Comparison of ENCODE assay signal across 8 cellular contexts in genomic region chr1:148150945-148151879, GRCh38. TPM values are rescaled to one million over a fixed set of nuclear protein-coding genes. Genes with fewer than 3 reads are reported as not detected.
DNase-seq lines count a peak whose midpoint lies in the region; ATAC-seq and TF ChIP-seq lines count a peak whose summit lies in the region.
"Not testable (repeated sequence)": the region's sequence is repeated elsewhere in the genome, so short reads cannot be mapped to it uniquely, and the experiment has no call there.

No MANE protein-coding gene starts in this region.

- peaks cover 11% of the 10 kb centered on the region for H3K27me3 Mint-ChIP-seq in activated T-helper 2 cell treated with anti-CD3 and anti-CD28 coated beads, Interferon-gamma antibody, Interleukin-2, Interleukin-4, amounts not matched to agents 10 μg/mL and 5 μg/mL and 100 μg/mL, durations not matched to agents 14 hours and 24 hours and 36 hours (ENCODE audit: low read depth)
- not testable (repeated sequence) for H3K27me3 Mint-ChIP-seq in stimulated activated naive B cell treated with anti-CD40 and anti-IgM and Interleukin-4, amounts not matched to agents 10 μg/mL and 1 μg/mL and 100 μg/mL, for 72 hours

- not testable (repeated sequence) for H3K27me3 ChIP-seq in OCI-LY3 (ENCODE audit: low read depth, low read length); mesendoderm (ENCODE audit: insufficient read depth, low read length, poor library complexity)
- peaks cover 0 to 15% (median 0%) of the 10 kb centered on the region in 4 donors for H3K27me3 ChIP-seq in esophagus squamous epithelium

- TF ChIP-seq CTCF in OCI-LY3 (IDR thresholded peaks at IDR 0.05; ENCODE audit: low read depth, low read length); esophagus squamous epithelium (IDR thresholded peaks at IDR 0.05): not testable (repeated sequence)

- H3K4me3 ChIP-seq in OCI-LY3 (ENCODE audit: low read length) (peak overlapping the region; percentile 95), esophagus squamous epithelium (peak overlapping the region; percentile 55 to 71 (median 68)), mesendoderm (ENCODE audit: low read length) (peak overlapping the region; percentile 34)

- peak overlapping the region; percentile 85 for H3K4me2 ChIP-seq in OCI-LY3 (ENCODE audit: low read length)
- peak overlapping the region; percentile 25 for H3K4me2 ChIP-seq in mesendoderm (ENCODE audit: low read length)

- H2BK120ac ChIP-seq in mesendoderm (ENCODE audit: low read depth, low read length) = not testable (repeated sequence)

- peak; percentile 61 for DNase-seq in DMS 273 (lab: John Stamatoyannopoulos, UW; ENCODE audit: unreplicated experiment)
- DNase-seq in activated T-helper 2 cell treated with anti-CD3 and anti-CD28 coated beads, Interferon-gamma antibody, Interleukin-2, Interleukin-4, amounts not matched to agents 10 μg/mL and 5 μg/mL and 100 μg/mL, durations not matched to agents 14 hours and 24 hours and 36 hours (ENCODE audit: low spot score); esophagus squamous epithelium (lab: John Stamatoyannopoulos, UW): not testable (repeated sequence)
- DNase-seq in mesendoderm = peak; percentile 42
- peak; percentile 27 for DNase-seq in stimulated activated naive B cell treated with anti-CD40 and anti-IgM and Interleukin-4, amounts not matched to agents 10 μg/mL and 1 μg/mL and 100 μg/mL, for 72 hours

- 24% methylated on average over 10 of the region's 63 CpGs; no CpG with 5 or more reads in 1 of the 2 donors for WGBS in esophagus squamous epithelium, 2 donors
- no CpG with 5 or more reads among the region's 63 CpGs for WGBS in mesendoderm (ENCODE audit: extremely low coverage, insufficient coverage, low lambda C conversion rate)

- not testable (repeated sequence) for H3K9me3 Mint-ChIP-seq in activated T-helper 2 cell treated with anti-CD3 and anti-CD28 coated beads, Interferon-gamma antibody, Interleukin-2, Interleukin-4, amounts not matched to agents 10 μg/mL and 5 μg/mL and 100 μg/mL, durations not matched to agents 14 hours and 24 hours and 36 hours; stimulated activated naive B cell treated with anti-CD40 and anti-IgM and Interleukin-4, amounts not matched to agents 10 μg/mL and 1 μg/mL and 100 μg/mL, for 72 hours

- H2BK5ac ChIP-seq in mesendoderm (ENCODE audit: low read length) = not testable (repeated sequence)

- not testable (repeated sequence) for H2AFZ ChIP-seq in OCI-LY3 (ENCODE audit: low read depth, low read length)

- H2BK15ac ChIP-seq in mesendoderm (replicated peaks; ENCODE audit: low read depth) = not testable (repeated sequence)

- peak overlapping the region; percentile 95 for H3K4me3 Mint-ChIP-seq in activated T-helper 2 cell treated with anti-CD3 and anti-CD28 coated beads, Interferon-gamma antibody, Interleukin-2, Interleukin-4, amounts not matched to agents 10 μg/mL and 5 μg/mL and 100 μg/mL, durations not matched to agents 14 hours and 24 hours and 36 hours (ENCODE audit: low read depth)
- H3K4me3 Mint-ChIP-seq in stimulated activated naive B cell treated with anti-CD40 and anti-IgM and Interleukin-4, amounts not matched to agents 10 μg/mL and 1 μg/mL and 100 μg/mL, for 72 hours = peak overlapping the region; percentile 98 to 99

- peaks cover 24% of the 10 kb centered on the region for H3K79me2 ChIP-seq in OCI-LY3 (ENCODE audit: low read length)
- H3K79me2 ChIP-seq in mesendoderm (ENCODE audit: control insufficient read depth, insufficient read depth, low read length) = not testable (repeated sequence)

- not testable (repeated sequence) for TF ChIP-seq POLR2A in esophagus squamous epithelium (IDR thresholded peaks at IDR 0.05)

- not testable (repeated sequence) for H3K36me3 Mint-ChIP-seq in activated T-helper 2 cell treated with anti-CD3 and anti-CD28 coated beads, Interferon-gamma antibody, Interleukin-2, Interleukin-4, amounts not matched to agents 10 μg/mL and 5 μg/mL and 100 μg/mL, durations not matched to agents 14 hours and 24 hours and 36 hours (ENCODE audit: low read depth); stimulated activated naive B cell treated with anti-CD40 and anti-IgM and Interleukin-4, amounts not matched to agents 10 μg/mL and 1 μg/mL and 100 μg/mL, for 72 hours

- H3K4me1 ChIP-seq in OCI-LY3 (ENCODE audit: low read length); mesendoderm (ENCODE audit: control insufficient read depth, low read depth, low read length): not testable (repeated sequence)
- peaks cover 0 to 12% (median 4%) of the 10 kb centered on the region in 3 donors for H3K4me1 ChIP-seq in esophagus squamous epithelium

- H4K5ac ChIP-seq in mesendoderm (ENCODE audit: low read length) = not testable (repeated sequence)

- H4K8ac ChIP-seq in mesendoderm (ENCODE audit: low read depth, low read length) = not testable (repeated sequence)

- H3K36me3 ChIP-seq in OCI-LY3 (replicated peaks; ENCODE audit: low read depth, low read length); esophagus squamous epithelium; mesendoderm (ENCODE audit: control insufficient read depth, insufficient read depth, low read length): not testable (repeated sequence)

- not testable (repeated sequence) for H3K23ac ChIP-seq in mesendoderm (ENCODE audit: low read length)

- H3K9me3 ChIP-seq in OCI-LY3 (ENCODE audit: insufficient read depth, low read length); esophagus squamous epithelium: not testable (repeated sequence)

- intact Hi-C loops in activated T-helper 2 cell treated with anti-CD3 and anti-CD28 coated beads, Interferon-gamma antibody, Interleukin-2, Interleukin-4, amounts not matched to agents 10 μg/mL and 5 μg/mL and 100 μg/mL, durations not matched to agents 14 hours and 24 hours and 36 hours (cut with micrococcal nuclease); esophagus squamous epithelium (cut with DNase I): not testable (repeated sequence)

- ATAC-seq in GM21526 (IDR thresholded peaks at IDR 0.05; ENCODE audit: low FRiP score, unreplicated experiment) (peak; percentile 15), HG03432 (IDR thresholded peaks at IDR 0.05; ENCODE audit: unreplicated experiment) (peak; percentile 25)
- peak; percentile 24 to 32 for ATAC-seq in stimulated activated naive B cell treated with anti-CD40 and anti-IgM and Interleukin-4, amounts not matched to agents 10 μg/mL and 1 μg/mL and 100 μg/mL, for 72 hours (replicated peaks)

- H3K9ac ChIP-seq in OCI-LY3 (ENCODE audit: low read length) (peak overlapping the region; percentile 91), mesendoderm (ENCODE audit: low read length) (peak overlapping the region; percentile 66)

- H2AK5ac ChIP-seq in mesendoderm (ENCODE audit: low read length) = not testable (repeated sequence)

- H3K79me1 ChIP-seq in mesendoderm (ENCODE audit: low read length) = not testable (repeated sequence)

- peak overlapping the region; percentile 79 for H3K27ac ChIP-seq in OCI-LY3 (ENCODE audit: low read length)
- H3K27ac ChIP-seq in esophagus squamous epithelium = peak overlapping the region; percentile 71 to 84 (median 80)
- H3K27ac ChIP-seq in mesendoderm (ENCODE audit: low read depth, low read length) = peak overlapping the region; percentile 66

- H3K56ac ChIP-seq in mesendoderm (ENCODE audit: low read length) = peak overlapping the region; percentile 73

- H4K20me1 ChIP-seq in OCI-LY3 (ENCODE audit: insufficient read depth, low read length) = not testable (repeated sequence)

- peak overlapping the region; percentile 65 for H3K4ac ChIP-seq in mesendoderm (ENCODE audit: low read depth, low read length)

- H3K4me1 Mint-ChIP-seq in activated T-helper 2 cell treated with anti-CD3 and anti-CD28 coated beads, Interferon-gamma antibody, Interleukin-2, Interleukin-4, amounts not matched to agents 10 μg/mL and 5 μg/mL and 100 μg/mL, durations not matched to agents 14 hours and 24 hours and 36 hours (ENCODE audit: low read depth) = peaks cover 10% of the 10 kb centered on the region
- peaks cover 8 to 23% of the 10 kb centered on the region in 2 donors for H3K4me1 Mint-ChIP-seq in stimulated activated naive B cell treated with anti-CD40 and anti-IgM and Interleukin-4, amounts not matched to agents 10 μg/mL and 1 μg/mL and 100 μg/mL, for 72 hours

- peak overlapping the region; percentile 40 for H3K18ac ChIP-seq in mesendoderm (ENCODE audit: low read length)

- H3K27ac Mint-ChIP-seq in activated T-helper 2 cell treated with anti-CD3 and anti-CD28 coated beads, Interferon-gamma antibody, Interleukin-2, Interleukin-4, amounts not matched to agents 10 μg/mL and 5 μg/mL and 100 μg/mL, durations not matched to agents 14 hours and 24 hours and 36 hours = not testable (repeated sequence)
- H3K27ac Mint-ChIP-seq in stimulated activated naive B cell treated with anti-CD40 and anti-IgM and Interleukin-4, amounts not matched to agents 10 μg/mL and 1 μg/mL and 100 μg/mL, for 72 hours = peak overlapping the region; percentile 99

RNA-seq across cellular contexts. Expression of gene NBPF11, which starts 0.9 kb away (rescaled TPM):
- total RNA-seq in activated T-helper 2 cell treated with anti-CD3 and anti-CD28 coated beads, Interferon-gamma antibody, Interleukin-2, Interleukin-4, amounts not matched to agents 10 μg/mL and 5 μg/mL and 100 μg/mL, durations not matched to agents 14 hours and 24 hours and 36 hours = 8.3 and 9.0 TPM in 2 replicates
- 1 to 10 TPM; 2.8 to 9.7 (median 4.0) TPM for total RNA-seq in esophagus squamous epithelium
- polyA plus RNA-seq in mesendoderm (2013, experiment 1 of 2) = 3.8 TPM
- 3.6 TPM for polyA plus RNA-seq in mesendoderm (2013, experiment 2 of 2)

Comparison
In these comparisons a context has a peak if more than half of its experiments do, and no peak if none do; other contexts are left out.
1. H3K4me3 ChIP-seq: peak in every context shown above with its lines; median percentile 95 in OCI-LY3; 68 in esophagus squamous epithelium; 34 in mesendoderm.